29 cellular contexts compared by ENCODE assay signal in genomic region chr10:103444478-103444877, GRCh38. TPM values are rescaled to one million over a fixed set of nuclear protein-coding genes. Genes with fewer than 3 reads are reported as not detected.
A peak's percentile ranks its signal among the peaks of the same experiment; 100 is the strongest.
DNase-seq lines count a peak whose midpoint lies in the region; ATAC-seq, FAIRE-seq and TF ChIP-seq lines count a peak whose summit lies in the region.
"Had no signal": no experiment of that assay in that cellular context is flagged by ENCODE, and none has a peak within 500 bp of the region (broad histone marks: within the 10 kb centered on the region; RNA-seq: fewer than 3 reads in every experiment).

No MANE protein-coding gene starts in this region.

- intact Hi-C loops in heart right ventricle (cut with DNase I) = no loop called here
- intact Hi-C loops in left ventricle myocardium superior (cut with micrococcal nuclease) = no loop called here
- intact Hi-C loops in adrenal gland (cut with DNase I) = no loop called here
- intact Hi-C loops in uterus (cut with DNase I; ENCODE audit: low total_unique reads) = no loop called here
- intact Hi-C loops in sigmoid colon (cut with DNase I) = no loop called here

- peak in 3 of 8 donors; percentile 19 to 39 (median 29) for ATAC-seq in heart right ventricle
- ATAC-seq in left ventricle myocardium superior = no peak
- no peak for ATAC-seq in memory B cell (ENCODE audit: low read depth)
- ATAC-seq: activated T-helper 17 cell treated with anti-CD3 and anti-CD28 coated beads, Interleukin-2, amount 50 U/mL, for 72 hours; GM23338; left lobe of liver; Panc1; stimulated activated naive CD8-positive, alpha-beta T cell treated with anti-CD3 and anti-CD28 coated beads, Interleukin-15, Interleukin-2, amounts not matched to agents 100 U/mL and 50 U/mL, for 24 hours had no signal

- TF ChIP-seq CTCF in heart right ventricle (IDR thresholded peaks at IDR 0.05) (no peak), adrenal gland (IDR thresholded peaks at IDR 0.05) (no peak), uterus (IDR thresholded peaks at IDR 0.05) (no peak), sigmoid colon (IDR thresholded peaks at IDR 0.05) (no peak)

- TF ChIP-seq POLR2A in adrenal gland (IDR thresholded peaks at IDR 0.05) (no peak), uterus (IDR thresholded peaks at IDR 0.05) (no peak), sigmoid colon (IDR thresholded peaks at IDR 0.05) (no peak)

- H3K4me1 Mint-ChIP-seq in memory B cell = peaks cover 16% of the 10 kb centered on the region
- H3K4me1 Mint-ChIP-seq: GM23338 had no signal

- WGBS in heart right ventricle, 2 donors = 57 to 77% methylated on average over 10 of the region's 10 CpGs
- WGBS in adrenal gland, 4 donors = 52 to 77% (median 64%) methylated on average over 8 to 10 of the region's 10 CpGs
- 88 to 89% methylated on average over 10 of the region's 10 CpGs for WGBS in sigmoid colon, 2 donors

- H3K4me1 ChIP-seq in heart right ventricle (peaks cover 19 to 85% (median 71%) of the 10 kb centered on the region in 9 donors), adrenal gland (replicated peaks in 1 of 2) (peaks cover 43 to 71% of the 10 kb centered on the region in 2 donors), uterus (peaks cover 18 to 44% of the 10 kb centered on the region in 2 donors), sigmoid colon (peaks cover 0 to 39% (median 11%) of the 10 kb centered on the region in 4 donors)

- peak overlapping the region in 7 of 10 donors; percentile 69 to 98 (median 85) for H3K27ac ChIP-seq in heart right ventricle
- H3K27ac ChIP-seq in adrenal gland = peak overlapping the region in 3 of 5 donors; percentile 93 to 96 (median 95)
- peak overlapping the region; percentile 91 to 94 for H3K27ac ChIP-seq in uterus
- peak overlapping the region in 1 of 4 donors; percentile 82 for H3K27ac ChIP-seq in sigmoid colon
- H3K27ac ChIP-seq: BLaER1, SJCRH30 had no signal

- no peak overlapping the region for H3K4me3 Mint-ChIP-seq in memory B cell
- H3K4me3 Mint-ChIP-seq: activated B cell treated with CpG ODN at 0.5 μM for 24 hours; activated naive CD4-positive, alpha-beta T cell treated with anti-CD3 and anti-CD28 coated beads, Interleukin-2, amount 50 U/mL, for 24 hours; activated T-helper 17 cell treated with anti-CD3 and anti-CD28 coated beads, Interleukin-2, amount 50 U/mL, for 72 hours; GM23338 had no signal

- H3K9me3 Mint-ChIP-seq in memory B cell = no peaks in the 10 kb centered on the region
- H3K9me3 Mint-ChIP-seq: activated B cell treated with CpG ODN at 0.5 μM for 24 hours; activated naive CD4-positive, alpha-beta T cell treated with anti-CD3 and anti-CD28 coated beads, Interleukin-2, amount 50 U/mL, for 24 hours; activated T-helper 17 cell treated with anti-CD3 and anti-CD28 coated beads, Interleukin-2, amount 50 U/mL, for 72 hours; GM23338 had no signal

- no peaks in the 10 kb centered on the region for H3K27me3 Mint-ChIP-seq in memory B cell
- H3K27me3 Mint-ChIP-seq: activated B cell treated with CpG ODN at 0.5 μM for 24 hours; activated naive CD4-positive, alpha-beta T cell treated with anti-CD3 and anti-CD28 coated beads, Interleukin-2, amount 50 U/mL, for 24 hours; activated T-helper 17 cell treated with anti-CD3 and anti-CD28 coated beads, Interleukin-2, amount 50 U/mL, for 72 hours had no signal

- DNase-seq in heart right ventricle (peak in 1 of 2 donors; percentile 48), left ventricle myocardium superior (no peak), adrenal gland (no peak), memory B cell (ENCODE audit: low spot score in 2 of 2) (no peak), uterus (no peak), RCC 7860 (ENCODE audit: low spot score) (no peak), sigmoid colon (no peak)
- DNase-seq: activated B cell treated with CpG ODN at 0.5 μM for 24 hours; activated CD4-positive, alpha-beta T cell treated with anti-CD3 and anti-CD28 coated beads, Interleukin-2, amount 50 U/mL, for 1 hour; anterior cingulate cortex; DMS153; effector CD4-positive, alpha-beta T cell; NCI-H146; NCI-H2107; NCI-H345; NCI-H69; nucleus accumbens; SJCRH30; stimulated activated naive CD8-positive, alpha-beta T cell treated with anti-CD3 and anti-CD28 coated beads, Interleukin-15, Interleukin-2, amounts not matched to agents 100 U/mL and 50 U/mL, for 24 hours had no signal

- H3K36me3 ChIP-seq in heart right ventricle = peaks cover 3 to 99% (median 51%) of the 10 kb centered on the region in 9 donors
- H3K36me3 ChIP-seq in adrenal gland (replicated peaks in 1 of 2) = peaks cover 0 to 83% of the 10 kb centered on the region in 2 donors
- no peaks in the 10 kb centered on the region for H3K36me3 ChIP-seq in uterus
- H3K36me3 ChIP-seq in sigmoid colon = peaks cover 11 to 97% (median 49%) of the 10 kb centered on the region in 4 donors

- no peaks in the 10 kb centered on the region for H3K27me3 ChIP-seq in heart right ventricle
- H3K27me3 ChIP-seq in adrenal gland = no peaks in the 10 kb centered on the region
- no peaks in the 10 kb centered on the region for H3K27me3 ChIP-seq in uterus
- no peaks in the 10 kb centered on the region for H3K27me3 ChIP-seq in sigmoid colon
- H3K27me3 ChIP-seq: BLaER1, SJCRH30 had no signal

- FAIRE-seq in RCC 7860 (lab: Jason Lieb, UNC) = no peak
- FAIRE-seq: GM19239, islet of Langerhans had no signal

- peak overlapping the region; percentile 62 for H3K27ac Mint-ChIP-seq in memory B cell
- H3K27ac Mint-ChIP-seq: GM23338 had no signal

- H3K4me3 ChIP-seq in heart right ventricle (no peak overlapping the region), adrenal gland (no peak overlapping the region), uterus (no peak overlapping the region), sigmoid colon (no peak overlapping the region)
- H3K4me3 ChIP-seq: BLaER1, GM23338, SJCRH30 had no signal

- peaks cover 34% of the 10 kb centered on the region for H3K36me3 Mint-ChIP-seq in memory B cell

- TF ChIP-seq EP300 in sigmoid colon (IDR thresholded peaks at IDR 0.05) = no peak

- no peaks in the 10 kb centered on the region for H3K9me3 ChIP-seq in heart right ventricle
- H3K9me3 ChIP-seq in adrenal gland (replicated peaks in 1 of 3) = no peaks in the 10 kb centered on the region
- H3K9me3 ChIP-seq in uterus = no peaks in the 10 kb centered on the region
- H3K9me3 ChIP-seq in sigmoid colon = no peaks in the 10 kb centered on the region
- H3K9me3 ChIP-seq: BLaER1, SJCRH30 had no signal

RNA-seq across cellular contexts. Expression of gene CALHM2, which starts 7.7 kb away (rescaled TPM):
- total RNA-seq in heart right ventricle = 10 to 100 TPM in 6 of 10 donors, 1 to 10 TPM in 4; 5.2 to 17.7 (median 10.9) TPM
- polyA plus RNA-seq in heart right ventricle = 10 to 100 TPM; 12.1 to 23.5 TPM
- total RNA-seq in left ventricle myocardium superior = 9.8 TPM
- total RNA-seq in adrenal gland = 10 to 100 TPM; 16.6 to 56.8 (median 40.8) TPM
- polyA plus RNA-seq in adrenal gland = 10 to 100 TPM in 2 of 3 donors, 1 to 10 TPM in 1; 9.6 to 33.1 (median 25.3) TPM
- 10 to 100 TPM; 29.7 to 98.7 (median 46.8) TPM for total RNA-seq in uterus
- total RNA-seq in sigmoid colon = 10 to 100 TPM; 27.4 to 55.4 (median 46.4) TPM
- polyA plus RNA-seq in sigmoid colon = 10 to 100 TPM in 2 of 3 donors, 1 to 10 TPM in 1; 5.5 to 20.4 (median 13.7) TPM

RNA-seq across cellular contexts. Expression of gene CALHM1, which starts 14.2 kb away (rescaled TPM):
- total RNA-seq in heart right ventricle (not detected), left ventricle myocardium superior (not detected), adrenal gland (not detected), uterus (not detected), sigmoid colon (not detected)
- polyA plus RNA-seq in heart right ventricle (not detected), adrenal gland (not detected), sigmoid colon (under 1 TPM in 1 of 3 donors, not detected in 2; 0.07 TPM)
- total RNA-seq: GM23338, left lobe of liver, pulmonary artery endothelial cell had no signal
- polyA plus RNA-seq: AG04450 had no signal

RNA-seq across cellular contexts. Expression of gene CALHM3, which starts 34.6 kb away (rescaled TPM):
- not detected for total RNA-seq in heart right ventricle
- polyA plus RNA-seq in heart right ventricle = not detected
- total RNA-seq in left ventricle myocardium superior = not detected
- total RNA-seq in adrenal gland = not detected
- polyA plus RNA-seq in adrenal gland = under 1 TPM in 1 of 3 donors, not detected in 2; 0.03 TPM
- total RNA-seq in uterus = not detected
- total RNA-seq in sigmoid colon = not detected
- not detected for polyA plus RNA-seq in sigmoid colon
- total RNA-seq: activated B cell treated with CpG ODN at 0.5 μM for 24 hours; activated T-helper 17 cell treated with anti-CD3 and anti-CD28 coated beads, Interleukin-2, amount 50 U/mL, for 72 hours; left lobe of liver; pulmonary artery endothelial cell; SJCRH30 had no signal
- polyA plus RNA-seq: AG04450 had no signal

RNA-seq across cellular contexts. Expression of gene PDCD11, which starts 48.1 kb away (rescaled TPM):
- total RNA-seq in heart right ventricle (10 to 100 TPM in 8 of 10 donors, 1 to 10 TPM in 2; 9.4 to 16.9 (median 12.7) TPM), left ventricle myocardium superior (12.1 TPM), adrenal gland (10 to 100 TPM; 13.6 to 29.6 (median 21.0) TPM), uterus (10 to 100 TPM in 2 of 4 donors, 1 to 10 TPM in 2; 7.4 to 39.0 (median 22.2) TPM), sigmoid colon (10 to 100 TPM; 11.0 to 15.0 (median 13.0) TPM)
- polyA plus RNA-seq in heart right ventricle (10 to 100 TPM; 10.9 to 15.1 TPM), adrenal gland (10 to 100 TPM; 20.4 to 39.7 (median 21.4) TPM), sigmoid colon (10 to 100 TPM in 1 of 3 donors, 1 to 10 TPM in 2; 3.2 to 24.0 (median 6.0) TPM)

RNA-seq across cellular contexts. Expression of gene ATP5MK, which starts 48.2 kb away (rescaled TPM):
- total RNA-seq in heart right ventricle (1,000 to 10,000 TPM in 9 of 10 donors, 100 to 1,000 TPM in 1; 936 to 1,374 (median 1,266) TPM), left ventricle myocardium superior (1,234 TPM), adrenal gland (100 to 1,000 TPM; 173 to 562 (median 327) TPM), uterus (100 to 1,000 TPM in 3 of 4 donors, 10 to 100 TPM in 1; 74.1 to 379 (median 185) TPM), sigmoid colon (100 to 1,000 TPM; 400 to 825 (median 607) TPM)
- polyA plus RNA-seq in heart right ventricle (1,000 to 10,000 TPM; 1,385 to 3,857 TPM), adrenal gland (1,000 to 10,000 TPM in 1 of 3 donors, 100 to 1,000 TPM in 2; 754 to 1,315 (median 756) TPM), sigmoid colon (1,000 to 10,000 TPM in 2 of 3 donors, 100 to 1,000 TPM in 1; 912 to 2,357 (median 1,949) TPM)
